Comparison of ENCODE assay signal across 15 cellular contexts in the genomic region with DNA sequence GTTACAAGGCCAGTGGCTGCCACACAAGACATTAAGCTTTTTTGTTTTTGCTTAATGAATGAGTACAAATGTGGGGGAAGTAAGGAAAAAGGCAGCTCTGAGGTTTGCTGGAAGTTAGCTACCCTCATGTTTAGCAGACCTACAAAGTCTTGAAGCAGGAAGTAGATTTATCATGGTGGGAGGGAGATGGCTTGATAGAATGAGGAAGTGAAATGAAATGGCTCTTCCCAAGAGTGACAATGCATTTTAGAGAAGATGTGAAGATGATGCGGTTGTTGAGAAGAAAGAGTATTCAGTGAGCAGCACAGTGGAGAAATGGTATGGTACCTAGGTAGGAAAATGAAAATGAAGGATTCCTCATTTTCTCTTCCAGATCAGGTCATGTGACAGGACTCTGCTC.
A peak's percentile ranks its signal among the peaks of the same experiment; 100 is the strongest.
DNase-seq lines count a peak whose midpoint lies in the region; ATAC-seq, FAIRE-seq and TF ChIP-seq lines count a peak whose summit lies in the region.
"Had no signal": no experiment of that assay in that cellular context is flagged by ENCODE, and none has a peak within 500 bp of the region (broad histone marks: within the 10 kb centered on the region; RNA-seq: fewer than 3 reads in every experiment).

No MANE protein-coding gene starts in this region.

- no peaks in the 10 kb centered on the region; the same call in 1 of the 2 replicates for H3K23me2 ChIP-seq in H1 (ENCODE audit: low read depth, low read length)

- H2BK12ac ChIP-seq in H1 (ENCODE audit: low read depth, low read length): no peak overlapping the region

- no peak overlapping the region for H3K4ac ChIP-seq in H1 (replicated peaks; ENCODE audit: insufficient read length, low read depth, low read length)

- H3K27ac ChIP-seq in MM.1S (ENCODE audit: low read length) (no peak overlapping the region), H1 (ENCODE audit: low read depth, low read length) (no peak overlapping the region)

- TF ChIP-seq RAD21 in H1 (IDR thresholded peaks at IDR 0.05 in 1 of 2, conservative IDR thresholded peaks at IDR 0.05 in 1 of 2; ENCODE audit: low read depth in 2 of 2, low read length in 2 of 2): no peak

- H3K27ac Mint-ChIP-seq in activated CD8-positive, alpha-beta T cell treated with anti-CD3 and anti-CD28 coated beads for 36 hours: no peak overlapping the region
- H3K27ac Mint-ChIP-seq: activated CD4-positive, alpha-beta memory T cell treated with anti-CD3 and anti-CD28 coated beads for 36 hours; stimulated activated naive CD8-positive, alpha-beta T cell treated with anti-CD3 and anti-CD28 coated beads, Interleukin-15, amount 100 ng/mL, for 72 hours; T-cell had no signal

- no peak overlapping the region for H2BK20ac ChIP-seq in H1 (ENCODE audit: low read length)

- no peak overlapping the region for H3K18ac ChIP-seq in H1 (ENCODE audit: extremely low read depth, low read length)

- no peaks in the 10 kb centered on the region for H3K4me1 ChIP-seq in MM.1S (ENCODE audit: low read length)
- no peaks in the 10 kb centered on the region for H3K4me1 ChIP-seq in H1 (replicated peaks in 1 of 4; ENCODE audit: control insufficient read depth in 3 of 4, insufficient read depth in 4 of 4, low read length in 3 of 4)

- H4K5ac ChIP-seq in H1 (ENCODE audit: insufficient read length, low read depth, low read length): no peak overlapping the region

- no peak overlapping the region for H2BK120ac ChIP-seq in H1 (replicated peaks; ENCODE audit: low read depth, low read length)

- H3K4me2 ChIP-seq in MM.1S (ENCODE audit: low read depth, low read length) (no peak overlapping the region), H1 (ENCODE audit: insufficient read depth in 1 of 2, low read depth in 2 of 2, low read length in 2 of 2) (no peak overlapping the region)

- H3K36me3 ChIP-seq in MM.1S (replicated peaks; ENCODE audit: insufficient read depth, low read length) (no peaks in the 10 kb centered on the region), H1 (ENCODE audit: control insufficient read depth in 2 of 4, insufficient read depth in 4 of 4, low read length in 3 of 4) (no peaks in the 10 kb centered on the region)

- no peak overlapping the region for H3K4me3 Mint-ChIP-seq in activated CD8-positive, alpha-beta T cell treated with anti-CD3 and anti-CD28 coated beads for 36 hours
- H3K4me3 Mint-ChIP-seq: activated CD4-positive, alpha-beta memory T cell treated with anti-CD3 and anti-CD28 coated beads for 36 hours; central memory CD8-positive, alpha-beta T cell; stimulated activated naive CD8-positive, alpha-beta T cell treated with anti-CD3 and anti-CD28 coated beads, Interleukin-15, amount 100 ng/mL, for 72 hours; T-cell had no signal

- WGBS in H1 (ENCODE audit: extremely low coverage in 1 of 2, insufficient coverage in 1 of 2, insufficient read length in 1 of 2, insufficient replicate concordance in 2 of 2, low coverage in 1 of 2, low lambda C conversion rate in 2 of 2, missing lambda C conversion rate in 1 of 2), 2 experiments: 90% methylated on average over 1 of the region's 1 CpG; no CpG with 5 or more reads in 1 of the 2 experiments

- H3K79me2 ChIP-seq in MM.1S (ENCODE audit: low read length) (no peaks in the 10 kb centered on the region), H1 (ENCODE audit: control insufficient read depth in 1 of 2, insufficient read depth in 2 of 2, low read length in 2 of 2) (no peaks in the 10 kb centered on the region)

- H3K9ac ChIP-seq in MM.1S (ENCODE audit: low read length) (no peak overlapping the region), H1 (replicated peaks in 1 of 4; ENCODE audit: extremely low read depth in 1 of 4, low read depth in 3 of 4, low read length in 3 of 4) (no peak overlapping the region)

- H3K14ac ChIP-seq in H1 (ENCODE audit: insufficient read length): no peak overlapping the region

- TF ChIP-seq CTCF in MM.1S (IDR thresholded peaks at IDR 0.05; ENCODE audit: low read length): no peak
- no peak for TF ChIP-seq CTCF in H1 (IDR thresholded peaks at IDR 0.05; ENCODE audit: control extremely low read depth in 1 of 3, insufficient read depth in 1 of 3, low read depth in 1 of 3, low read length in 3 of 3)
- TF ChIP-seq CTCF in activated CD8-positive, alpha-beta T cell treated with anti-CD3 and anti-CD28 coated beads for 36 hours (IDR thresholded peaks at IDR 0.05): no peak

- no peaks in the 10 kb centered on the region for H3K27me3 Mint-ChIP-seq in activated CD8-positive, alpha-beta T cell treated with anti-CD3 and anti-CD28 coated beads for 36 hours
- H3K27me3 Mint-ChIP-seq: activated CD4-positive, alpha-beta memory T cell treated with anti-CD3 and anti-CD28 coated beads for 36 hours; central memory CD8-positive, alpha-beta T cell; stimulated activated naive CD8-positive, alpha-beta T cell treated with anti-CD3 and anti-CD28 coated beads, Interleukin-15, amount 100 ng/mL, for 72 hours had no signal

- TF ChIP-seq POLR2A in H1 (IDR thresholded peaks at IDR 0.05; ENCODE audit: control extremely low read depth in 1 of 2, low read depth in 2 of 2, low read length in 2 of 2): no peak

- H2BK5ac ChIP-seq in H1 (ENCODE audit: low read depth, low read length): no peak overlapping the region

- no peaks in the 10 kb centered on the region for H3K4me1 Mint-ChIP-seq in activated CD8-positive, alpha-beta T cell treated with anti-CD3 and anti-CD28 coated beads for 36 hours (ENCODE audit: low read depth)
- H3K4me1 Mint-ChIP-seq: central memory CD8-positive, alpha-beta T cell; stimulated activated naive CD8-positive, alpha-beta T cell treated with anti-CD3 and anti-CD28 coated beads, Interleukin-15, amount 100 ng/mL, for 72 hours; T-cell had no signal

- H3K9me3 Mint-ChIP-seq in activated CD8-positive, alpha-beta T cell treated with anti-CD3 and anti-CD28 coated beads for 36 hours: peaks cover 3% of the 10 kb centered on the region
- H3K9me3 Mint-ChIP-seq: activated CD4-positive, alpha-beta memory T cell treated with anti-CD3 and anti-CD28 coated beads for 36 hours had no signal

- H3K56ac ChIP-seq in H1 (replicated peaks; ENCODE audit: insufficient read length, low read depth, low read length): no peak overlapping the region

- FAIRE-seq in H1 (lab: Jason Lieb, UNC): no peak

- H3F3A ChIP-seq in MM.1S (ENCODE audit: insufficient read depth, low read length): no peaks in the 10 kb centered on the region

- H2BK15ac ChIP-seq in H1 (ENCODE audit: low read length): no peak overlapping the region

- no peaks in the 10 kb centered on the region for H3K79me1 ChIP-seq in H1 (ENCODE audit: low read depth, low read length)

- H3K9me2 ChIP-seq in MM.1S (replicated peaks; ENCODE audit: insufficient read depth, low read length): no peaks in the 10 kb centered on the region

- ATAC-seq in GM18867 (IDR thresholded peaks at IDR 0.05; ENCODE audit: unreplicated experiment): peak; percentile 84
- peak; percentile 55 for ATAC-seq in HG02798 (IDR thresholded peaks at IDR 0.05; ENCODE audit: poor library complexity, unreplicated experiment)
- ATAC-seq in activated CD8-positive, alpha-beta T cell treated with anti-CD3 and anti-CD28 coated beads for 36 hours: no peak
- ATAC-seq: stimulated activated naive CD8-positive, alpha-beta T cell treated with anti-CD3 and anti-CD28 coated beads, Interleukin-15, amount 100 ng/mL, for 72 hours; T-cell had no signal

- no peaks in the 10 kb centered on the region for H4K20me1 ChIP-seq in MM.1S (ENCODE audit: insufficient read depth, low read length)
- no peaks in the 10 kb centered on the region for H4K20me1 ChIP-seq in H1 (replicated peaks in 1 of 2; ENCODE audit: control insufficient read depth in 1 of 2, insufficient read depth in 2 of 2, low read length in 2 of 2)

- H3K36me3 Mint-ChIP-seq in activated CD8-positive, alpha-beta T cell treated with anti-CD3 and anti-CD28 coated beads for 36 hours (ENCODE audit: low read depth): no peaks in the 10 kb centered on the region
- H3K36me3 Mint-ChIP-seq: activated CD4-positive, alpha-beta memory T cell treated with anti-CD3 and anti-CD28 coated beads for 36 hours; T-cell had no signal

- TF ChIP-seq EP300 in H1 (IDR thresholded peaks at IDR 0.05; ENCODE audit: borderline replicate concordance in 1 of 2, low read depth in 2 of 2, low read length in 2 of 2): no peak

- H3K4me3 ChIP-seq in MM.1S (ENCODE audit: low read length): no peak overlapping the region
- H3K4me3 ChIP-seq in H1 (ENCODE audit: extremely low read depth in 1 of 4, insufficient read depth in 2 of 4, low read depth in 3 of 4, low read length in 4 of 4): no peak overlapping the region

- no peak overlapping the region for H2AK5ac ChIP-seq in H1 (ENCODE audit: low read depth, low read length)

- CTCF ChIA-PET in H1 (lab: Charles Lee; ENCODE audit: partially characterized antibody): interaction anchor here (0.5 to 1.0 kb wide), 2 partner anchors 35 to 111 kb away, joined by 3 read pairs; no protein-coding TSS in a partner anchor
- CTCF ChIA-PET in activated CD8-positive, alpha-beta T cell treated with anti-CD3 and anti-CD28 coated beads for 36 hours (lab: Charles Lee): no interaction called here

- DNase-seq in MM.1S: no peak
- no peak for DNase-seq in H1 (ENCODE audit: low read depth in 1 of 2, low spot score in 2 of 2)
- DNase-seq in activated gamma-delta T cell treated with Interleukin-2 at 50 U/mL for 16 hours: no peak
- DNase-seq in activated CD8-positive, alpha-beta T cell treated with anti-CD3 and anti-CD28 coated beads for 36 hours: no peak
- no peak for DNase-seq in head of caudate nucleus
- no peak for DNase-seq in hippocampal formation (lab: John Stamatoyannopoulos, UW)
- DNase-seq: activated CD4-positive, alpha-beta memory T cell treated with anti-CD3 and anti-CD28 coated beads for 36 hours; activated naive CD4-positive, alpha-beta T cell; NCI-H1048; NCI-H446 treated with DMSO at 0.1 percent for 48 hours; stimulated activated naive CD8-positive, alpha-beta T cell treated with anti-CD3 and anti-CD28 coated beads, Interleukin-15, amount 100 ng/mL, for 72 hours; T-cell had no signal

- H2AFZ ChIP-seq in MM.1S (ENCODE audit: low read length) (peak overlapping the region; percentile 22; the same call in 1 of the 2 replicates), H1 (ENCODE audit: low read length) (peak overlapping the region; percentile 37; the same call in 1 of the 2 replicates)

- H3K27me3 ChIP-seq in MM.1S (replicated peaks; ENCODE audit: insufficient read depth, low read length): no peaks in the 10 kb centered on the region
- no peaks in the 10 kb centered on the region for H3K27me3 ChIP-seq in H1 (replicated peaks in 1 of 4; ENCODE audit: control insufficient read depth in 3 of 4, extremely low read depth in 1 of 4, insufficient read depth in 3 of 4, low read length in 3 of 4)

- H4K8ac ChIP-seq in H1 (ENCODE audit: extremely low read depth, insufficient read depth, low read length): no peak overlapping the region

- intact Hi-C loops in activated CD8-positive, alpha-beta T cell treated with anti-CD3 and anti-CD28 coated beads for 36 hours (cut with micrococcal nuclease): no loop called here
- intact Hi-C loops in head of caudate nucleus (cut with DNase I): no loop called here

- H3K9me3 ChIP-seq in MM.1S (replicated peaks; ENCODE audit: insufficient read depth, low read length) (no peaks in the 10 kb centered on the region), H1 (ENCODE audit: insufficient read depth in 2 of 2, low read depth in 1 of 2, low read length in 1 of 2) (no peaks in the 10 kb centered on the region)

- H3K23ac ChIP-seq in H1 (ENCODE audit: insufficient read length): no peak overlapping the region

- POLR2A ChIA-PET in H1 (lab: Charles Lee; ENCODE audit: partially characterized antibody): no interaction called here
- POLR2A ChIA-PET in activated CD8-positive, alpha-beta T cell treated with anti-CD3 and anti-CD28 coated beads for 36 hours (lab: Charles Lee): no interaction called here

- no peak overlapping the region for H4K91ac ChIP-seq in H1 (replicated peaks; ENCODE audit: insufficient read length, low read length)
